In the genomic region with DNA sequence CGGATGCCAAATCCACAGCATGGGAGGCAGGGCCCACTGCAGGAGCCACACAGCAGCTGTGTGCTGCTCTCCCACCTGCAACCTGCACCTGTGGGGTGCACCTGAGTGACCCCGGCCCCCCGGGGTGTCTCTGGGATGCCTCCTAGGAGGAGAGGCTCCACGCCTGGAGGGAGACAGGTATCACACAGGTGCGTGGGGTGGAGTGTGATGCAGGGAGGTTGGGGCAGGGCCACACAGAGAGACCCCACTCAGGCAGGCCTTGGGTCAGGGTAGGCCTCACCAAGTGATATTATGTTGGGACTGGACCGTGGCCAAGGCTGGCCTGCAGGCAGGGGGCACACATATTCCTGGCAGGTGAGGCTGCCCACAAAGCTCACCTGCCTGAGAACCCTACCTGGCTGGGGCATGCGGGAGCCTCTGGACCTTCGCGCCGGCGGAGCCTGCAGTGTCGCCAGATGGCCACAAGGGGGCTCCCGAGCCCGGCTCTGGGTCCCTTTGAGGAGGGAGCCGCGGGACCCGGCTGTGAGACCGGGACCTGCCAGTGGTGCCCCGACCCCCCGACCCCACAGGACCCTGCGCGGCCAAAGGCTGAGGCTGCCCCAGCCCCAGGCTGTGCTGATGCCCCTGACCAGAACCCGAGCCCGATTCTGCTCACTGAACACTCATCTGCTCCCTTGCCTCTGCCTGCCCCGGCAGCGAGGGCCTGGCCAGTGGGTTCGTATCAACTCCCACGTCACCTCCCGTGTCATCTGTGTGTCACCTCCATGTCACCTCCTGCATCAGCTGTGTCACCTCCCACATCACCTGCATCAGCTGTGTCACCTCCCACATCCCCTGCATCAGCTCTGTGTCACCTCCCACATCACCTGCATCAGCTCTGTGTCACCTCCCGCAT, we compare ENCODE assay signal across 8 cellular contexts. TPM values are rescaled to one million over a fixed set of nuclear protein-coding genes. Genes with fewer than 3 reads are reported as not detected.
A peak's percentile ranks its signal among the peaks of the same experiment; 100 is the strongest.
DNase-seq lines count a peak whose midpoint lies in the region; ATAC-seq and TF ChIP-seq lines count a peak whose summit lies in the region.

No MANE protein-coding gene starts in this region.

- H3K27ac ChIP-seq in neutrophil = no peak overlapping the region
- no peak overlapping the region for H3K27ac ChIP-seq in upper lobe of left lung

- H3K27me3 ChIP-seq in neutrophil = peaks cover 40% of the 10 kb centered on the region
- H3K27me3 ChIP-seq in upper lobe of left lung = peaks cover 0 to 3% (median 0%) of the 10 kb centered on the region in 4 donors

- H3K4me1 ChIP-seq in neutrophil (ENCODE audit: control insufficient read depth in 1 of 2, insufficient read depth in 1 of 2, low read depth in 1 of 2, low read length in 1 of 2) (no peaks in the 10 kb centered on the region), upper lobe of left lung (peaks cover 0 to 7% (median 2%) of the 10 kb centered on the region in 4 donors)

- H3K36me3 ChIP-seq in neutrophil (no peaks in the 10 kb centered on the region), upper lobe of left lung (no peaks in the 10 kb centered on the region)

- no peak for TF ChIP-seq POLR2A in upper lobe of left lung (IDR thresholded peaks at IDR 0.05)

- WGBS in upper lobe of left lung, 2 donors = 28 to 49% methylated on average over 10 to 27 of the region's 30 CpGs

- H3K4me3 ChIP-seq in neutrophil (ENCODE audit: low read depth in 1 of 2, low read length in 1 of 2) (no peak overlapping the region), upper lobe of left lung (no peak overlapping the region)

- peak; percentile 93 for TF ChIP-seq CTCF in neutrophil (IDR thresholded peaks at IDR 0.05)
- TF ChIP-seq CTCF in upper lobe of left lung (IDR thresholded peaks at IDR 0.05) = peak; percentile 84 to 97 (median 91)

- TF ChIP-seq EP300 in upper lobe of left lung (IDR thresholded peaks at IDR 0.05) = no peak

- H3K9me3 ChIP-seq in neutrophil = no peaks in the 10 kb centered on the region
- peaks cover 0 to 5% (median 0%) of the 10 kb centered on the region in 4 donors for H3K9me3 ChIP-seq in upper lobe of left lung

- ATAC-seq in esophagus mucosa = peak; percentile 76
- ATAC-seq in upper lobe of left lung (ENCODE audit: low FRiP score in 2 of 2) = peak; percentile 72 to 84

- peak; percentile 61 for DNase-seq in DMS79 treated with DMSO at 0.1 percent for 48 hours (lab: John Stamatoyannopoulos, UW)
- no peak for DNase-seq in DMS79 (lab: John Stamatoyannopoulos, UW)
- DNase-seq in NCI-H2227 treated with DMSO at 0.1 percent for 48 hours (lab: John Stamatoyannopoulos, UW) = peak; percentile 10
- peak; percentile 56 for DNase-seq in activated T-cell treated with anti-CD3 and anti-CD28 coated beads for 24 hours (ENCODE audit: low read depth)
- DNase-seq in upper lobe of left lung = peak; percentile 66 to 94
- no peak for DNase-seq in HCEC 1CT

RNA-seq across cellular contexts. Expression of a gene that starts 11.4 kb away (rescaled TPM):
- 0.48 TPM for total RNA-seq in esophagus mucosa
- total RNA-seq in upper lobe of left lung = 1 to 10 TPM in 4 of 6 donors, under 1 TPM in 1, not detected in 1; 0.69 to 4.6 (median 3.8) TPM

RNA-seq across cellular contexts. Expression of a gene that starts 46.8 kb away (rescaled TPM):
- total RNA-seq in esophagus mucosa (8.9 TPM), upper lobe of left lung (10 to 100 TPM; 13.8 to 38.5 (median 17.4) TPM)

RNA-seq across cellular contexts. Expression of a gene that starts 51.1 kb away (rescaled TPM):
- total RNA-seq in esophagus mucosa (42.6 TPM), upper lobe of left lung (100 to 1,000 TPM in 4 of 6 donors, 10 to 100 TPM in 2; 26.2 to 425 (median 200) TPM)

Comparison
In these comparisons a context has a peak if more than half of its experiments do, and no peak if none do; other contexts are left out.
1. DNase-seq: peak in DMS79 treated with DMSO at 0.1 percent for 48 hours (single experiment), NCI-H2227 treated with DMSO at 0.1 percent for 48 hours (single experiment), activated T-cell treated with anti-CD3 and anti-CD28 coated beads for 24 hours (single experiment) and upper lobe of left lung (2 of 2); none in DMS79 (single experiment) and HCEC 1CT (single experiment).